19 cellular contexts compared by ENCODE assay signal in the genomic region with DNA sequence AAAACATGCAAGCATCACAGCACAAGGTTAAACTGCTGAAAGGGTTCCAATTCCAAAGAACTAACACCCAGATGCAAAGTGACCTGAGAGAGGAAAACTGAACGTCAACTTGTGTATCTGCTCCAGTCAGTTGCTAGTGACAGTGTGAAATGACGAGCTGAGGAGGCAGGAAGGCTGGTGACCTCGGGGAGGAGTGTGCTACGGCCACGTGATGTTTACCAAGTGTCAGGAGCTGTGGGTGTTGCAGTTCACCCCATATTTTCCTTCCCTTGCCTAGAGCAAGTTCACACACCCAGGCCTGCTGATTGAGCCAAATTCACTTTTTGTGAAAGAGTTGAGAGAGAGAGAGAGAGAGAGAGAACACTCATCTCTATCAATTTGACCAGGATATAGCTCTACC.
DNase-seq lines count a peak whose midpoint lies in the region; ATAC-seq and TF ChIP-seq lines count a peak whose summit lies in the region.
"Had no signal": no experiment of that assay in that cellular context is flagged by ENCODE, and none has a peak within 500 bp of the region (broad histone marks: within the 10 kb centered on the region; RNA-seq: fewer than 3 reads in every experiment).

No MANE protein-coding gene starts in this region.

- no peaks in the 10 kb centered on the region for H3K36me3 Mint-ChIP-seq in activated CD4-positive, alpha-beta T cell treated with anti-CD3 and anti-CD28 coated beads, Interleukin-2, amount 10 ng/mL, durations not matched to agents 24 days and 14 days (ENCODE audit: low read depth)
- H3K36me3 Mint-ChIP-seq in CD4-positive, alpha-beta memory T cell = no peaks in the 10 kb centered on the region
- H3K36me3 Mint-ChIP-seq in activated T-helper 17 cell treated with anti-CD3 and anti-CD28 coated beads, Interleukin-2, amount 50 U/mL, for 72 hours (ENCODE audit: low read depth) = no peaks in the 10 kb centered on the region
- H3K36me3 Mint-ChIP-seq: IgD-negative memory B cell had no signal

- TF ChIP-seq CTCF in gastroesophageal sphincter (IDR thresholded peaks at IDR 0.05) (no peak), smooth muscle cell (IDR thresholded peaks at IDR 0.05; ENCODE audit: borderline replicate concordance, insufficient read depth, poor library complexity, severe bottlenecking) (no peak), PC-3 (conservative IDR thresholded peaks at IDR 0.05; ENCODE audit: low read depth, low read length) (no peak)

- no peak for TF ChIP-seq EP300 in gastroesophageal sphincter (IDR thresholded peaks at IDR 0.05)

- peak; percentile 56 for DNase-seq in activated CD4-positive, alpha-beta T cell treated with anti-CD3 and anti-CD28 coated beads, Interleukin-2, amount 10 ng/mL, durations not matched to agents 24 days and 14 days
- no peak for DNase-seq in activated CD4-positive, alpha-beta T cell treated with anti-CD3 and anti-CD28 coated beads for 1 hour
- DNase-seq in CD4-positive, alpha-beta memory T cell = peak; percentile 1 to 35 (median 14)
- no peak for DNase-seq in smooth muscle cell (lab: John Stamatoyannopoulos, UW; ENCODE audit: unreplicated experiment)
- no peak for DNase-seq in PC-3
- DNase-seq in OCI-M2 (lab: John Stamatoyannopoulos, UW; ENCODE audit: unreplicated experiment) = no peak
- DNase-seq: DMS 273 treated with DMSO at 0.1 percent for 48 hours, GDM1, GM23248, HCEC 1CT, NCI-H187, NCI-H446, PC-9 had no signal

- H3K79me2 ChIP-seq in smooth muscle cell (ENCODE audit: low read depth) (no peaks in the 10 kb centered on the region), PC-3 (ENCODE audit: low read length) (no peaks in the 10 kb centered on the region)

- peak; percentile 65 for ATAC-seq in activated T-helper 17 cell treated with anti-CD3 and anti-CD28 coated beads, Interleukin-2, amount 50 U/mL, for 72 hours (replicated peaks)
- ATAC-seq in gastroesophageal sphincter (peak; percentile 43), PC-3 (no peak)
- ATAC-seq: GM12878 had no signal

- H3K9me3 Mint-ChIP-seq in activated CD4-positive, alpha-beta T cell treated with anti-CD3 and anti-CD28 coated beads, Interleukin-2, amount 10 ng/mL, durations not matched to agents 24 days and 14 days = peaks cover 6% of the 10 kb centered on the region
- H3K9me3 Mint-ChIP-seq in CD4-positive, alpha-beta memory T cell = peaks cover 0 to 11% (median 4%) of the 10 kb centered on the region in 8 donors
- peaks cover 11% of the 10 kb centered on the region for H3K9me3 Mint-ChIP-seq in activated T-helper 17 cell treated with anti-CD3 and anti-CD28 coated beads, Interleukin-2, amount 50 U/mL, for 72 hours

- H3K4me1 ChIP-seq in CD4-positive, alpha-beta memory T cell (ENCODE audit: insufficient read depth, low read length) = no peaks in the 10 kb centered on the region
- H3K4me1 ChIP-seq in gastroesophageal sphincter = no peaks in the 10 kb centered on the region
- H3K4me1 ChIP-seq in smooth muscle cell (ENCODE audit: low read depth) = no peaks in the 10 kb centered on the region
- H3K4me1 ChIP-seq in PC-3 (ENCODE audit: insufficient read depth, low read length) = peaks cover 14% of the 10 kb centered on the region
- H3K4me1 ChIP-seq: BLaER1 treated with 17β-estradiol and CSF1 and Interleukin-3, amounts not matched to agents 10 nM and 100 nM had no signal

- H3K9ac ChIP-seq in smooth muscle cell (ENCODE audit: low read depth) (no peak overlapping the region), PC-3 (ENCODE audit: low read length) (no peak overlapping the region)
- H3K9ac ChIP-seq: BLaER1 treated with 17β-estradiol and CSF1 and Interleukin-3, amounts not matched to agents 10 nM and 100 nM; GM23248 had no signal

- H4K20me1 ChIP-seq in smooth muscle cell (ENCODE audit: low read depth) (no peaks in the 10 kb centered on the region), PC-3 (ENCODE audit: low read length) (no peaks in the 10 kb centered on the region)
- H4K20me1 ChIP-seq: BLaER1 treated with 17β-estradiol and CSF1 and Interleukin-3, amounts not matched to agents 10 nM and 100 nM had no signal

- H3K27me3 Mint-ChIP-seq in activated CD4-positive, alpha-beta T cell treated with anti-CD3 and anti-CD28 coated beads, Interleukin-2, amount 10 ng/mL, durations not matched to agents 24 days and 14 days = no peaks in the 10 kb centered on the region
- H3K27me3 Mint-ChIP-seq in CD4-positive, alpha-beta memory T cell = peaks cover 2 to 5% of the 10 kb centered on the region in 2 donors
- H3K27me3 Mint-ChIP-seq in activated T-helper 17 cell treated with anti-CD3 and anti-CD28 coated beads, Interleukin-2, amount 50 U/mL, for 72 hours = peaks cover 7% of the 10 kb centered on the region
- H3K27me3 Mint-ChIP-seq: IgD-negative memory B cell had no signal

- no peaks in the 10 kb centered on the region for H3K9me3 ChIP-seq in CD4-positive, alpha-beta memory T cell (ENCODE audit: control insufficient read depth in 1 of 2, low read length in 2 of 2)
- H3K9me3 ChIP-seq in gastroesophageal sphincter (no peaks in the 10 kb centered on the region), smooth muscle cell (replicated peaks; ENCODE audit: low read depth) (peaks cover 4% of the 10 kb centered on the region), PC-3 (ENCODE audit: low read length) (no peaks in the 10 kb centered on the region)

- TF ChIP-seq POLR2A in gastroesophageal sphincter (IDR thresholded peaks at IDR 0.05) = no peak

- H3K36me3 ChIP-seq in CD4-positive, alpha-beta memory T cell (ENCODE audit: insufficient read depth, low read length) = no peaks in the 10 kb centered on the region
- H3K36me3 ChIP-seq in gastroesophageal sphincter = no peaks in the 10 kb centered on the region
- no peaks in the 10 kb centered on the region for H3K36me3 ChIP-seq in smooth muscle cell (ENCODE audit: low read depth)
- H3K36me3 ChIP-seq in PC-3 (ENCODE audit: low read depth, low read length) = no peaks in the 10 kb centered on the region
- H3K36me3 ChIP-seq: BLaER1 treated with 17β-estradiol and CSF1 and Interleukin-3, amounts not matched to agents 10 nM and 100 nM had no signal

- H3F3A ChIP-seq in smooth muscle cell (ENCODE audit: low read depth) (no peaks in the 10 kb centered on the region), PC-3 (ENCODE audit: low read length, unreplicated experiment) (no peaks in the 10 kb centered on the region)

- no TSS peak for BruUV-seq in PC-3 (replicated peaks; lab: Mats Ljungman, UMichigan)

- H2AFZ ChIP-seq in smooth muscle cell (ENCODE audit: low read depth) = no peak overlapping the region
- no peak overlapping the region for H2AFZ ChIP-seq in PC-3 (ENCODE audit: low read length)
- H2AFZ ChIP-seq: GM23248, PC-9 had no signal

- 11 to 30% methylated on average over 4 to 5 of the region's 5 CpGs for WGBS in gastroesophageal sphincter (ENCODE audit: low coverage in 1 of 2), 2 donors
- 70% methylated on average over 5 of the region's 5 CpGs for WGBS in smooth muscle cell (ENCODE audit: low lambda C conversion rate)

- peaks cover 3% of the 10 kb centered on the region for H3K4me1 Mint-ChIP-seq in activated CD4-positive, alpha-beta T cell treated with anti-CD3 and anti-CD28 coated beads, Interleukin-2, amount 10 ng/mL, durations not matched to agents 24 days and 14 days
- peaks cover 1 to 6% (median 3%) of the 10 kb centered on the region in 4 donors for H3K4me1 Mint-ChIP-seq in CD4-positive, alpha-beta memory T cell
- H3K4me1 Mint-ChIP-seq in activated T-helper 17 cell treated with anti-CD3 and anti-CD28 coated beads, Interleukin-2, amount 50 U/mL, for 72 hours = peaks cover 10% of the 10 kb centered on the region

- no peak overlapping the region for H3K27ac ChIP-seq in CD4-positive, alpha-beta memory T cell (ENCODE audit: low read depth, low read length)
- H3K27ac ChIP-seq in gastroesophageal sphincter (no peak overlapping the region), smooth muscle cell (ENCODE audit: low read depth) (no peak overlapping the region), PC-3 (ENCODE audit: low read length) (no peak overlapping the region)
- H3K27ac ChIP-seq: BLaER1 treated with 17β-estradiol and CSF1 and Interleukin-3, amounts not matched to agents 10 nM and 100 nM; GM23248; HL-60; PC-9 had no signal

- no peaks in the 10 kb centered on the region for H3K27me3 ChIP-seq in CD4-positive, alpha-beta memory T cell (ENCODE audit: insufficient read depth, low read length)
- H3K27me3 ChIP-seq in gastroesophageal sphincter (no peaks in the 10 kb centered on the region), smooth muscle cell (ENCODE audit: low read depth) (peaks cover 5% of the 10 kb centered on the region), PC-3 (ENCODE audit: low read length) (no peaks in the 10 kb centered on the region)
- H3K27me3 ChIP-seq: BLaER1 treated with 17β-estradiol and CSF1 and Interleukin-3, amounts not matched to agents 10 nM and 100 nM had no signal

- no peak overlapping the region for H3K4me3 Mint-ChIP-seq in activated CD4-positive, alpha-beta T cell treated with anti-CD3 and anti-CD28 coated beads, Interleukin-2, amount 10 ng/mL, durations not matched to agents 24 days and 14 days
- peak overlapping the region in 2 of 8 donors; percentile 17 to 18 for H3K4me3 Mint-ChIP-seq in CD4-positive, alpha-beta memory T cell
- H3K4me3 Mint-ChIP-seq in activated T-helper 17 cell treated with anti-CD3 and anti-CD28 coated beads, Interleukin-2, amount 50 U/mL, for 72 hours = peak overlapping the region; percentile 10
- H3K4me3 Mint-ChIP-seq: IgD-negative memory B cell had no signal

- no peaks in the 10 kb centered on the region for H3K9me2 ChIP-seq in PC-3 (replicated peaks; ENCODE audit: low read length)

- H3K4me3 ChIP-seq in CD4-positive, alpha-beta memory T cell (ENCODE audit: low read length in 2 of 2) = no peak overlapping the region
- H3K4me3 ChIP-seq in gastroesophageal sphincter = no peak overlapping the region
- no peak overlapping the region for H3K4me3 ChIP-seq in smooth muscle cell
- no peak overlapping the region for H3K4me3 ChIP-seq in PC-3 (ENCODE audit: low read length)
- H3K4me3 ChIP-seq: BLaER1 treated with 17β-estradiol and CSF1 and Interleukin-3, amounts not matched to agents 10 nM and 100 nM; GM12878; GM23248; PC-9 had no signal

- H3K4me2 ChIP-seq in smooth muscle cell (no peak overlapping the region), PC-3 (ENCODE audit: low read length) (no peak overlapping the region)
- H3K4me2 ChIP-seq: BLaER1 treated with 17β-estradiol and CSF1 and Interleukin-3, amounts not matched to agents 10 nM and 100 nM; PC-9 had no signal

- no peak overlapping the region for H3K27ac Mint-ChIP-seq in activated CD4-positive, alpha-beta T cell treated with anti-CD3 and anti-CD28 coated beads, Interleukin-2, amount 10 ng/mL, durations not matched to agents 24 days and 14 days
- H3K27ac Mint-ChIP-seq in CD4-positive, alpha-beta memory T cell = peak overlapping the region in 2 of 7 donors; percentile 8 to 30
- no peak overlapping the region for H3K27ac Mint-ChIP-seq in activated T-helper 17 cell treated with anti-CD3 and anti-CD28 coated beads, Interleukin-2, amount 50 U/mL, for 72 hours
- H3K27ac Mint-ChIP-seq: IgD-negative memory B cell had no signal

- intact Hi-C loops in activated CD4-positive, alpha-beta T cell treated with anti-CD3 and anti-CD28 coated beads, Interleukin-2, amount 10 ng/mL, durations not matched to agents 24 days and 14 days (cut with micrococcal nuclease) = no loop called here
- intact Hi-C loops in CD4-positive, alpha-beta memory T cell (cut with micrococcal nuclease) = no loop called here
- intact Hi-C loops in PC-3 (cut with micrococcal nuclease) = loop anchor here (10.0 kb wide), 1 partner anchor 892 kb away; no protein-coding TSS in a partner anchor

- POLR2A ChIA-PET in CD4-positive, alpha-beta memory T cell (lab: Charles Lee; ENCODE audit: partially characterized antibody) = interaction anchor here (0.6 kb wide), 1 partner anchor 43 kb away, joined by 3 read pairs; no protein-coding TSS in a partner anchor
- POLR2A ChIA-PET in PC-3 (lab: Charles Lee; ENCODE audit: unreplicated experiment) = no interaction called here

- CTCF ChIA-PET in CD4-positive, alpha-beta memory T cell (lab: Charles Lee; ENCODE audit: partially characterized antibody) = no interaction called here
- CTCF ChIA-PET in PC-3 (lab: Charles Lee) = no interaction called here

Comparison
In these comparisons a context has a peak if more than half of its experiments do, and no peak if none do; other contexts are left out.
1. DNase-seq: peak in activated CD4-positive, alpha-beta T cell treated with anti-CD3 and anti-CD28 coated beads, Interleukin-2, amount 10 ng/mL, durations not matched to agents 24 days and 14 days (single experiment) and CD4-positive, alpha-beta memory T cell (5 of 5); none in activated CD4-positive, alpha-beta T cell treated with anti-CD3 and anti-CD28 coated beads for 1 hour (single experiment), smooth muscle cell (single experiment), PC-3 (single experiment) and OCI-M2 (single experiment).